31 cellular contexts compared by ENCODE assay signal in genomic region chr3:175805825-175806224, GRCh38.
"Had no signal": no experiment of that assay in that cellular context is flagged by ENCODE, and none has a peak within 500 bp of the region (broad histone marks: within the 10 kb centered on the region; RNA-seq: fewer than 3 reads in every experiment).

No MANE protein-coding gene starts in this region.

- H3K4me3 ChIP-seq: ascending aorta, Peyer's patch, SJCRH30 had no signal

- H3K9me3 ChIP-seq: ascending aorta, Peyer's patch, SJCRH30, SK-N-SH had no signal

- H3K4me2 ChIP-seq: KMS-11, SK-N-SH had no signal

- H3K4me1 Mint-ChIP-seq: activated CD8-positive, alpha-beta memory T cell treated with anti-CD3 and anti-CD28 coated beads, Interleukin-2, amount 10 ng/mL, durations not matched to agents 7 days and 5 days; activated naive CD4-positive, alpha-beta T cell treated with anti-CD3 and anti-CD28 coated beads, Interleukin-2, amount 50 U/mL, for 24 hours; central memory CD8-positive, alpha-beta T cell had no signal

- H3K36me3 ChIP-seq: ascending aorta, Peyer's patch, SJCRH30, WERI-Rb-1 had no signal

- H3K36me3 Mint-ChIP-seq: activated CD8-positive, alpha-beta memory T cell treated with anti-CD3 and anti-CD28 coated beads, Interleukin-2, amount 10 ng/mL, durations not matched to agents 7 days and 5 days; activated naive CD4-positive, alpha-beta T cell treated with anti-CD3 and anti-CD28 coated beads, Interleukin-2, amount 50 U/mL, for 24 hours; brain had no signal

- H3K9ac ChIP-seq: KMS-11, SK-N-SH had no signal

- DNase-seq: activated CD4-positive, alpha-beta T cell treated with anti-CD3 and anti-CD28 coated beads for 4 hours; activated CD4-positive, alpha-beta T cell treated with anti-CD3 and anti-CD28 coated beads, Interleukin-2, amount 50 U/mL, for 4 hours; activated CD8-positive, alpha-beta memory T cell treated with anti-CD3 and anti-CD28 coated beads, Interleukin-2, amount 10 ng/mL, durations not matched to agents 7 days and 5 days; activated CD8-positive, alpha-beta T cell treated with anti-CD3 and anti-CD28 coated beads, Interleukin-2, amount 10 ng/mL, durations not matched to agents 7 days and 5 days; activated effector memory CD4-positive, alpha-beta T cell treated with Interleukin-2 at 50 U/mL for 16 hours; activated naive CD4-positive, alpha-beta T cell; activated T-cell treated with anti-CD3 and anti-CD28 coated beads, Interleukin-2, amount 50 U/mL, for 24 hours; amniotic stem cell; NCI-H1092; NCI-H1417; NCI-H1694; NCI-H2029; NCI-H2107; NCI-H510A treated with DMSO at 0.1 percent for 48 hours; NCI-H69; NK-92 treated with Interleukin-12 subunit alpha and Interleukin-12 subunit beta, amount 100 ng/mL, for 24 hours; OCI-M1; Peyer's patch; Right ventricle myocardium superior; SJCRH30; SK-N-SH; T-helper 1 cell; WERI-Rb-1 had no signal

- H3K9me2 ChIP-seq: SK-N-SH had no signal

- ATAC-seq: activated CD4-positive, CD25-positive, alpha-beta regulatory T cell treated with anti-CD3 and anti-CD28 coated beads, Interleukin-2, amount 50 U/mL, for 24 hours; activated CD8-positive, alpha-beta memory T cell treated with anti-CD3 and anti-CD28 coated beads, Interleukin-2, amount 10 ng/mL, durations not matched to agents 7 days and 5 days; activated CD8-positive, alpha-beta T cell treated with anti-CD3 and anti-CD28 coated beads, Interleukin-2, amount 10 ng/mL, durations not matched to agents 7 days and 5 days had no signal

- H3K9me3 Mint-ChIP-seq: activated naive CD4-positive, alpha-beta T cell treated with anti-CD3 and anti-CD28 coated beads, Interleukin-2, amount 50 U/mL, for 24 hours; activated T-cell treated with anti-CD3 and anti-CD28 coated beads, Interleukin-2, amount 50 U/mL, for 24 hours; activated T-helper 1 cell treated with anti-CD3 and anti-CD28 coated beads, Interleukin-12 subunit alpha, Interleukin-12 subunit beta, Interleukin-2, Interleukin-4 antibody, amounts not matched to agents 30 ng/mL and 10 ng/mL and 1 ng/mL, durations not matched to agents 14 hours and 24 hours and 36 hours; brain; central memory CD8-positive, alpha-beta T cell had no signal

- H3K27me3 Mint-ChIP-seq: activated CD8-positive, alpha-beta memory T cell treated with anti-CD3 and anti-CD28 coated beads, Interleukin-2, amount 10 ng/mL, durations not matched to agents 7 days and 5 days; activated T-cell treated with anti-CD3 and anti-CD28 coated beads, Interleukin-2, amount 50 U/mL, for 24 hours; brain; central memory CD8-positive, alpha-beta T cell had no signal

- H3K27me3 ChIP-seq: ascending aorta, Peyer's patch, SJCRH30 had no signal

- H3K4me3 Mint-ChIP-seq: activated CD8-positive, alpha-beta memory T cell treated with anti-CD3 and anti-CD28 coated beads, Interleukin-2, amount 10 ng/mL, durations not matched to agents 7 days and 5 days; activated CD8-positive, alpha-beta T cell treated with anti-CD3 and anti-CD28 coated beads, Interleukin-2, amount 10 ng/mL, durations not matched to agents 7 days and 5 days; activated naive CD4-positive, alpha-beta T cell treated with anti-CD3 and anti-CD28 coated beads, Interleukin-2, amount 50 U/mL, for 24 hours; activated T-cell treated with anti-CD3 and anti-CD28 coated beads, Interleukin-2, amount 50 U/mL, for 24 hours; activated T-helper 1 cell treated with anti-CD3 and anti-CD28 coated beads, Interleukin-12 subunit alpha, Interleukin-12 subunit beta, Interleukin-2, Interleukin-4 antibody, amounts not matched to agents 30 ng/mL and 10 ng/mL and 1 ng/mL, durations not matched to agents 14 hours and 24 hours and 36 hours; brain; central memory CD8-positive, alpha-beta T cell had no signal

- H3K4me1 ChIP-seq: ascending aorta, Peyer's patch, SJCRH30 had no signal

- H3K27ac ChIP-seq: ascending aorta, KMS-11, Peyer's patch, RWPE1, SJCRH30, WERI-Rb-1 had no signal

- H3K27ac Mint-ChIP-seq: activated CD8-positive, alpha-beta memory T cell treated with anti-CD3 and anti-CD28 coated beads, Interleukin-2, amount 10 ng/mL, durations not matched to agents 7 days and 5 days; activated CD8-positive, alpha-beta T cell treated with anti-CD3 and anti-CD28 coated beads, Interleukin-2, amount 10 ng/mL, durations not matched to agents 7 days and 5 days; activated naive CD4-positive, alpha-beta T cell treated with anti-CD3 and anti-CD28 coated beads, Interleukin-2, amount 50 U/mL, for 24 hours; activated T-cell treated with anti-CD3 and anti-CD28 coated beads, Interleukin-2, amount 50 U/mL, for 24 hours; activated T-helper 1 cell treated with anti-CD3 and anti-CD28 coated beads, Interleukin-12 subunit alpha, Interleukin-12 subunit beta, Interleukin-2, Interleukin-4 antibody, amounts not matched to agents 30 ng/mL and 10 ng/mL and 1 ng/mL, durations not matched to agents 14 hours and 24 hours and 36 hours; brain had no signal
